Comparison of ENCODE assay signal across 8 cellular contexts in genomic region chr15:69298697-69299441, GRCh38. TPM values are rescaled to one million over a fixed set of nuclear protein-coding genes. Genes with fewer than 3 reads are reported as not detected.
DNase-seq lines count a peak whose midpoint lies in the region; ATAC-seq and TF ChIP-seq lines count a peak whose summit lies in the region.
"Had no signal": no experiment of that assay in that cellular context is flagged by ENCODE, and none has a peak within 500 bp of the region (broad histone marks: within the 10 kb centered on the region; RNA-seq: fewer than 3 reads in every experiment).

Gene PAQR5, plus strand, starts transcription at chr15:69298912. Its CDS starts 61,169 bp downstream, at chr15:69360081.

- H3K4me3 Mint-ChIP-seq in stimulated activated effector memory CD8-positive, alpha-beta T cell treated with anti-CD3 and anti-CD28 coated beads, Interleukin-12 subunit alpha, Interleukin-12 subunit beta, amount 100 ng/mL, for 72 hours: peak within 1 kb of the TSS; percentile 45
- H3K4me3 Mint-ChIP-seq: T-helper 1 cell treated with Interleukin-12 subunit alpha and Interleukin-12 subunit beta and Interleukin-4 antibody, amounts not matched to agents 30 μg/mL and 1 μg/mL, for 36 hours had no signal

- TF ChIP-seq CTCF in brain microvascular endothelial cell (IDR thresholded peaks at IDR 0.05; ENCODE audit: low read depth, low read length, missing control alignments) (no peak), kidney epithelial cell (IDR thresholded peaks at IDR 0.05; ENCODE audit: insufficient read depth, low read length, poor library complexity, severe bottlenecking) (no peak)

- in situ Hi-C loops in brain microvascular endothelial cell (cut with HindIII; ENCODE audit: low pct_ligation_motif_present, low sequenced_read_pairs): no loop called here

- H3K27me3 ChIP-seq in brain microvascular endothelial cell (replicated peaks): no peaks in the 10 kb centered on the region
- peaks cover 16% of the 10 kb centered on the region for H3K27me3 ChIP-seq in kidney epithelial cell (ENCODE audit: control insufficient read depth, insufficient read depth, low read length)

- no peak within 1 kb of the TSS for H3K27ac Mint-ChIP-seq in stimulated activated effector memory CD8-positive, alpha-beta T cell treated with anti-CD3 and anti-CD28 coated beads, Interleukin-12 subunit alpha, Interleukin-12 subunit beta, amount 100 ng/mL, for 72 hours
- H3K27ac Mint-ChIP-seq: T-helper 1 cell treated with Interleukin-12 subunit alpha and Interleukin-12 subunit beta and Interleukin-4 antibody, amounts not matched to agents 30 μg/mL and 1 μg/mL, for 36 hours had no signal

- H3K4me1 Mint-ChIP-seq in stimulated activated effector memory CD8-positive, alpha-beta T cell treated with anti-CD3 and anti-CD28 coated beads, Interleukin-12 subunit alpha, Interleukin-12 subunit beta, amount 100 ng/mL, for 72 hours: peaks cover 7% of the 10 kb centered on the region

- H3K36me3 ChIP-seq in brain microvascular endothelial cell (replicated peaks): no peaks in the 10 kb centered on the region
- no peaks in the 10 kb centered on the region for H3K36me3 ChIP-seq in kidney epithelial cell (ENCODE audit: control insufficient read depth, insufficient read depth, low read length)

- H3K4me3 ChIP-seq in GM08714 (ENCODE audit: low read length) (peak within 1 kb of the TSS; percentile 4; the same call in 1 of the 2 replicates), brain microvascular endothelial cell (ENCODE audit: low read depth, low read length) (peak within 1 kb of the TSS; percentile 45), kidney epithelial cell (ENCODE audit: low read depth, low read length) (peak within 1 kb of the TSS; percentile 49)

- H3K9me3 Mint-ChIP-seq in stimulated activated effector memory CD8-positive, alpha-beta T cell treated with anti-CD3 and anti-CD28 coated beads, Interleukin-12 subunit alpha, Interleukin-12 subunit beta, amount 100 ng/mL, for 72 hours: no peaks in the 10 kb centered on the region
- H3K9me3 Mint-ChIP-seq: T-helper 1 cell treated with Interleukin-12 subunit alpha and Interleukin-12 subunit beta and Interleukin-4 antibody, amounts not matched to agents 30 μg/mL and 1 μg/mL, for 36 hours had no signal

- ATAC-seq in stimulated activated effector memory CD8-positive, alpha-beta T cell treated with anti-CD3 and anti-CD28 coated beads, Interleukin-12 subunit alpha, Interleukin-12 subunit beta, amount 100 ng/mL, for 72 hours: peak; percentile 29
- ATAC-seq in GM19467 (IDR thresholded peaks at IDR 0.05; ENCODE audit: unreplicated experiment): no peak

- DNase-seq in NCI-H2171 (lab: John Stamatoyannopoulos, UW) (peak; percentile 59), brain microvascular endothelial cell (no peak), kidney epithelial cell (ENCODE audit: low read depth) (no peak), dedifferentiated amniotic fluid mesenchymal stem cell (ENCODE audit: extremely low spot score) (no peak)
- no peak for DNase-seq in stimulated activated effector memory CD8-positive, alpha-beta T cell treated with anti-CD3 and anti-CD28 coated beads, Interleukin-12 subunit alpha, Interleukin-12 subunit beta, amount 100 ng/mL, for 72 hours (ENCODE audit: low spot score in 2 of 2)

- no peak within 1 kb of the TSS for H3K27ac ChIP-seq in brain microvascular endothelial cell

- no peaks in the 10 kb centered on the region for H3K36me3 Mint-ChIP-seq in stimulated activated effector memory CD8-positive, alpha-beta T cell treated with anti-CD3 and anti-CD28 coated beads, Interleukin-12 subunit alpha, Interleukin-12 subunit beta, amount 100 ng/mL, for 72 hours

RNA-seq across cellular contexts. Expression of gene PAQR5, which starts in this region (rescaled TPM):
- 6.4 and 9.7 TPM in 2 replicates for total RNA-seq in kidney epithelial cell
